9 cellular contexts compared by ENCODE assay signal in genomic region chr5:76372320-76373054, GRCh38. TPM values are rescaled to one million over a fixed set of nuclear protein-coding genes. Genes with fewer than 3 reads are reported as not detected.
DNase-seq lines count a peak whose midpoint lies in the region; ATAC-seq, FAIRE-seq and TF ChIP-seq lines count a peak whose summit lies in the region.
"Had no signal": no experiment of that assay in that cellular context is flagged by ENCODE, and none has a peak within 500 bp of the region (broad histone marks: within the 10 kb centered on the region; RNA-seq: fewer than 3 reads in every experiment).

No MANE protein-coding gene starts in this region.

- H3K4me3 ChIP-seq in endothelial cell of umbilical vein (replicated peaks in 1 of 3; ENCODE audit: insufficient read depth in 1 of 3, low read depth in 1 of 3, low read length in 3 of 3), result no peak overlapping the region
- no peak overlapping the region for H3K4me3 ChIP-seq in osteoblast (ENCODE audit: insufficient read depth, low read length)

- no peaks in the 10 kb centered on the region for H3K27me3 ChIP-seq in endothelial cell of umbilical vein (ENCODE audit: control insufficient read depth in 2 of 2, insufficient read depth in 2 of 2, low read length in 2 of 2)
- no peaks in the 10 kb centered on the region for H3K27me3 ChIP-seq in osteoblast (ENCODE audit: insufficient read depth, low read length)

- POLR2A ChIA-PET in endothelial cell of umbilical vein (lab: Charles Lee), result no interaction called here

- ATAC-seq in GM21390 (IDR thresholded peaks at IDR 0.05; ENCODE audit: unreplicated experiment), result no peak

- intact Hi-C loops in endothelial cell of umbilical vein (cut with micrococcal nuclease), result no loop called here

- no TSS peak for BruUV-seq in endothelial cell of umbilical vein (replicated peaks; lab: Mats Ljungman, UMichigan)

- H3K4me2 ChIP-seq in endothelial cell of umbilical vein (ENCODE audit: insufficient read depth, low read length), result no peak overlapping the region
- no peak overlapping the region for H3K4me2 ChIP-seq in osteoblast (ENCODE audit: insufficient read depth, low read length)

- no peaks in the 10 kb centered on the region for H3K4me1 ChIP-seq in endothelial cell of umbilical vein (ENCODE audit: control insufficient read depth, extremely low read depth, insufficient read depth, low read length)
- H3K4me1 ChIP-seq in osteoblast (ENCODE audit: insufficient read depth, low read length), result peaks cover 3% of the 10 kb centered on the region

- no peak overlapping the region for H2AFZ ChIP-seq in endothelial cell of umbilical vein (ENCODE audit: low read depth, low read length)
- no peak overlapping the region for H2AFZ ChIP-seq in osteoblast (ENCODE audit: low read length)

- no peaks in the 10 kb centered on the region for H3K9me3 ChIP-seq in endothelial cell of umbilical vein (replicated peaks; ENCODE audit: control insufficient read depth, insufficient read depth, low read length)
- H3K9me3 ChIP-seq in osteoblast (ENCODE audit: low read depth, low read length), result no peaks in the 10 kb centered on the region

- TF ChIP-seq POLR2A in endothelial cell of umbilical vein (IDR thresholded peaks at IDR 0.05; ENCODE audit: low read depth, low read length), result no peak

- peak; percentile 81 for DNase-seq in ELF-1 (ENCODE audit: low read depth, low spot score)
- peak; percentile 27 for DNase-seq in OCI-M2 (lab: John Stamatoyannopoulos, UW; ENCODE audit: unreplicated experiment)
- DNase-seq in endothelial cell of umbilical vein (ENCODE audit: low read depth, low spot score), result no peak
- DNase-seq in osteoblast (ENCODE audit: insufficient read length, low spot score, missing footprints), result peak; percentile 84
- DNase-seq in COLO668 (lab: John Stamatoyannopoulos, UW; ENCODE audit: unreplicated experiment), result no peak
- no peak for DNase-seq in NK-92 (lab: John Stamatoyannopoulos, UW; ENCODE audit: unreplicated experiment)
- no peak for DNase-seq in NCI-H510A (lab: John Stamatoyannopoulos, UW)
- DNase-seq: NCI-H2081 had no signal

- H3K79me2 ChIP-seq in endothelial cell of umbilical vein (ENCODE audit: control insufficient read depth, insufficient read depth, low read length) (no peaks in the 10 kb centered on the region), osteoblast (ENCODE audit: insufficient read depth, low read length) (no peaks in the 10 kb centered on the region)

- no peaks in the 10 kb centered on the region for H4K20me1 ChIP-seq in endothelial cell of umbilical vein (replicated peaks; ENCODE audit: control insufficient read depth, extremely low read depth, insufficient read depth, low read length)
- H4K20me1 ChIP-seq in osteoblast (ENCODE audit: insufficient read depth, low read length), result no peaks in the 10 kb centered on the region

- no peak overlapping the region for H3K9ac ChIP-seq in endothelial cell of umbilical vein (replicated peaks; ENCODE audit: extremely low read depth, insufficient read depth, low read length)

- dilution Hi-C loops in endothelial cell of umbilical vein (cut with MboI; ENCODE audit: extremely low pct_ligation_motif_present, low sequenced_read_pairs), result no loop called here

- no peak overlapping the region for H3K27ac ChIP-seq in endothelial cell of umbilical vein (ENCODE audit: insufficient read depth, low read depth, low read length)
- no peak overlapping the region for H3K27ac ChIP-seq in osteoblast (ENCODE audit: low read depth, low read length)

- H3K36me3 ChIP-seq in endothelial cell of umbilical vein (ENCODE audit: control insufficient read depth in 2 of 2, extremely low read depth in 1 of 2, insufficient read depth in 2 of 2, low read length in 2 of 2) (no peaks in the 10 kb centered on the region), osteoblast (ENCODE audit: insufficient read depth, low read length) (no peaks in the 10 kb centered on the region)

- H3K9me1 ChIP-seq in endothelial cell of umbilical vein (replicated peaks; ENCODE audit: control insufficient read depth, extremely low read depth, insufficient read depth, low read length), result no peaks in the 10 kb centered on the region

- FAIRE-seq in endothelial cell of umbilical vein (lab: Jason Lieb, UNC), result no peak

- CTCF ChIA-PET in endothelial cell of umbilical vein (lab: Charles Lee), result interaction anchor here (0.8 kb wide), 1 partner anchor 64 kb away, joined by 3 read pairs; no protein-coding TSS in a partner anchor

- TF ChIP-seq CTCF in endothelial cell of umbilical vein (IDR thresholded peaks at IDR 0.05; ENCODE audit: extremely low read depth in 1 of 2, insufficient read depth in 1 of 2, low read depth in 1 of 2, low read length in 2 of 2) (no peak), osteoblast (IDR thresholded peaks at IDR 0.05; ENCODE audit: extremely low read depth, low read depth, low read length) (no peak)

TF ChIP-seq in endothelial cell of umbilical vein, 7 proteins besides CTCF, POLR2A, EP300 and RAD21:
- TF ChIP-seq MYC (IDR thresholded peaks at IDR 0.05; ENCODE audit: low read depth, low read length) (no peak), MAX (IDR thresholded peaks at IDR 0.05; ENCODE audit: insufficient read depth, insufficient read length) (no peak), POLR2AphosphoS5 (IDR thresholded peaks at IDR 0.05; ENCODE audit: insufficient read depth, low read depth, low read length) (no peak), GATA2 (IDR thresholded peaks at IDR 0.05; ENCODE audit: insufficient read depth, insufficient read length, low read depth, low read length) (no peak), FOS (IDR thresholded peaks at IDR 0.05; ENCODE audit: borderline replicate concordance, insufficient read depth, low read length) (peak; percentile 30), EZH2 (IDR thresholded peaks at IDR 0.05; ENCODE audit: borderline replicate concordance, low read depth, low read length, severe bottlenecking) (no peak), JUN (IDR thresholded peaks at IDR 0.05; ENCODE audit: borderline replicate concordance, insufficient read depth, insufficient read length, low read depth) (peak; percentile 49)

RNA-seq across cellular contexts. Expression of gene IQGAP2, which starts 30.6 kb away (rescaled TPM):
- total RNA-seq in endothelial cell of umbilical vein (4.7 and 5.7 TPM in 2 replicates), osteoblast (0.29 and 0.36 TPM in 2 replicates)
- polyA plus RNA-seq in endothelial cell of umbilical vein, result 4.5 and 4.8 TPM in 2 replicates
- polyA plus RNA-seq in endothelial cell of umbilical vein (2011; cell fraction: cytosol; rRNA removed), result 5.5 and 6.3 TPM in 2 replicates
- 6.6 TPM in 2 replicates for polyA plus RNA-seq in endothelial cell of umbilical vein (2011; cell fraction: nucleus; rRNA removed)
- polyA plus RNA-seq in endothelial cell of umbilical vein (2012), result 1.6 and 1.7 TPM in 2 replicates
- polyA minus RNA-seq in endothelial cell of umbilical vein, result 3.2 and 4.5 TPM in 2 replicates
- polyA minus RNA-seq in endothelial cell of umbilical vein (2011; cell fraction: cytosol; rRNA and poly(A)+ RNA removed), result not detected
- polyA minus RNA-seq in endothelial cell of umbilical vein (2011; cell fraction: nucleus; rRNA and poly(A)+ RNA removed), result 6.3 and 9.3 TPM in 2 replicates

Comparison
In these comparisons a context has a peak if more than half of its experiments do, and no peak if none do; other contexts are left out.
1. DNase-seq: peak in ELF-1 (single experiment), OCI-M2 (single experiment) and osteoblast (single experiment); none in endothelial cell of umbilical vein (single experiment), COLO668 (single experiment), NK-92 (single experiment) and NCI-H510A (single experiment).